In the genomic region with DNA sequence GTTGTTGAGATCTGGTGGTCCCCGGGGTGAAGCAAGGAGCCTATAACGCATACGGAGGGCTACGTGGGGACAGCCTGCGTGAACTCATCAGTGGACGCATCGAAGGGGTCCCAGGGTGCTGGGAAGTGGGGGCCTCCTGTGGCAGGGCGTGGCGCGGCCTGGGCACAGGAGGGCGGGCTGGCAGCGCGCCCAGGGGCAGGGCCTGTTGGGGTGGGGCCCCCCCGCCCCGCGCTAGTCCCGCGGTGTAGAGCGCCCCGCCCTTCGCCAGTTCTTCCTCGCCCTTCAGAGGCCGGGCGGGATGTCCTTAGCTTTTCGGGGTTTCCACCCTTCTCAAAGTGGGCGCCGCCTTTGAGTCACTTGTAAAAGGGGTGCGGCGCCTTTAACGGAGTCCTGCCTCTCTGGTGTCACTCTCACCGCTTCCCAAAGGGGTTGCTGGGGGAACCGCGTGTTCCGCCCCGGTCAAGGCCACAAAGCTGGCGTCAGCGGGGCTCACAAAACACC, we compare ENCODE assay signal across 8 cellular contexts. TPM values are rescaled to one million over a fixed set of nuclear protein-coding genes. Genes with fewer than 3 reads are reported as not detected.
A peak's percentile ranks its signal among the peaks of the same experiment; 100 is the strongest.
DNase-seq lines count a peak whose midpoint lies in the region; ATAC-seq and TF ChIP-seq lines count a peak whose summit lies in the region.

No MANE protein-coding gene starts in this region.

- peak overlapping the region; percentile 70 to 86 for H3K9ac ChIP-seq in duodenal mucosa (ENCODE audit: low read depth in 1 of 2, low read length in 2 of 2)

- peak; percentile 52 for ATAC-seq in HG02870 (IDR thresholded peaks at IDR 0.05; ENCODE audit: unreplicated experiment)

- no peak for TF ChIP-seq CTCF in mesothelial cell of epicardium (IDR thresholded peaks at IDR 0.05; ENCODE audit: unreplicated experiment)

- peaks cover 24% of the 10 kb centered on the region for H3K4me1 Mint-ChIP-seq in activated CD4-positive, alpha-beta T cell treated with anti-CD3 and anti-CD28 coated beads, Interleukin-2, amount 10 ng/mL, durations not matched to agents 24 days and 14 days
- peaks cover 12% of the 10 kb centered on the region for H3K4me1 Mint-ChIP-seq in mesothelial cell of epicardium

- intact Hi-C loops in activated CD4-positive, alpha-beta T cell treated with anti-CD3 and anti-CD28 coated beads, Interleukin-2, amount 10 ng/mL, durations not matched to agents 24 days and 14 days (cut with micrococcal nuclease) = loop anchor here (2.0 kb wide), 1 partner anchor 18 kb away; no protein-coding TSS in a partner anchor

- H3K36me3 Mint-ChIP-seq in activated CD4-positive, alpha-beta T cell treated with anti-CD3 and anti-CD28 coated beads, Interleukin-2, amount 10 ng/mL, durations not matched to agents 24 days and 14 days (ENCODE audit: low read depth) = peaks cover 26% of the 10 kb centered on the region
- peaks cover 20% of the 10 kb centered on the region for H3K36me3 Mint-ChIP-seq in mesothelial cell of epicardium

- H3K9me3 Mint-ChIP-seq in activated CD4-positive, alpha-beta T cell treated with anti-CD3 and anti-CD28 coated beads, Interleukin-2, amount 10 ng/mL, durations not matched to agents 24 days and 14 days = no peaks in the 10 kb centered on the region
- H3K9me3 Mint-ChIP-seq in mesothelial cell of epicardium = peaks cover 10% of the 10 kb centered on the region

- H3K27me3 Mint-ChIP-seq in activated CD4-positive, alpha-beta T cell treated with anti-CD3 and anti-CD28 coated beads, Interleukin-2, amount 10 ng/mL, durations not matched to agents 24 days and 14 days = no peaks in the 10 kb centered on the region
- H3K27me3 Mint-ChIP-seq in mesothelial cell of epicardium (ENCODE audit: low read depth) = peaks cover 10% of the 10 kb centered on the region

- H3K36me3 ChIP-seq in duodenal mucosa (ENCODE audit: control insufficient read depth in 1 of 2, insufficient read depth in 2 of 2, low read length in 2 of 2) = peaks cover 5 to 17% of the 10 kb centered on the region in 2 donors

- peak overlapping the region; percentile 91 for H3K27ac Mint-ChIP-seq in activated CD4-positive, alpha-beta T cell treated with anti-CD3 and anti-CD28 coated beads, Interleukin-2, amount 10 ng/mL, durations not matched to agents 24 days and 14 days
- H3K27ac Mint-ChIP-seq in mesothelial cell of epicardium = peak overlapping the region; percentile 53

- peaks cover 19 to 27% of the 10 kb centered on the region in 2 donors for H3K4me1 ChIP-seq in duodenal mucosa (ENCODE audit: control insufficient read depth in 1 of 2, insufficient read depth in 2 of 2, low read length in 2 of 2)

- DNase-seq in DMS 273 (lab: John Stamatoyannopoulos, UW; ENCODE audit: unreplicated experiment) (peak; percentile 83), DMS 273 treated with DMSO at 0.1 percent for 48 hours (lab: John Stamatoyannopoulos, UW) (no peak), NCI-H2171 treated with DMSO at 0.1 percent for 48 hours (lab: John Stamatoyannopoulos, UW) (peak; percentile 57), mesothelial cell of epicardium (ENCODE audit: low spot score in 2 of 2, unreplicated experiment in 2 of 2) (no peak)
- DNase-seq in activated CD4-positive, alpha-beta T cell treated with anti-CD3 and anti-CD28 coated beads, Interleukin-2, amount 10 ng/mL, durations not matched to agents 24 days and 14 days = peak; percentile 89
- DNase-seq in stimulated activated naive CD4-positive, alpha-beta T cell treated with Interleukin-2 at 50 U/mL for 16 hours (lab: John Stamatoyannopoulos, UW) = peak; percentile 70

- peak overlapping the region; percentile 81 for H3K27ac ChIP-seq in duodenal mucosa (ENCODE audit: low read depth, low read length)

- no peaks in the 10 kb centered on the region for H3K9me3 ChIP-seq in duodenal mucosa (ENCODE audit: control insufficient read depth in 1 of 2, low read length in 2 of 2)

- H3K4me3 Mint-ChIP-seq in activated CD4-positive, alpha-beta T cell treated with anti-CD3 and anti-CD28 coated beads, Interleukin-2, amount 10 ng/mL, durations not matched to agents 24 days and 14 days = peak overlapping the region; percentile 90
- H3K4me3 Mint-ChIP-seq in mesothelial cell of epicardium = peak overlapping the region; percentile 73

- H3K27me3 ChIP-seq in duodenal mucosa (ENCODE audit: control insufficient read depth in 1 of 2, insufficient read depth in 2 of 2, low read length in 2 of 2) = no peaks in the 10 kb centered on the region

- peak overlapping the region; percentile 68 to 81 for H3K4me3 ChIP-seq in duodenal mucosa (ENCODE audit: low read depth in 1 of 2, low read length in 2 of 2)

RNA-seq across cellular contexts. Expression of a gene that starts 0.6 kb away (rescaled TPM):
- total RNA-seq in activated CD4-positive, alpha-beta T cell treated with anti-CD3 and anti-CD28 coated beads, Interleukin-2, amount 10 ng/mL, durations not matched to agents 24 days and 14 days = 84.4 and 91.4 TPM in 2 replicates
- total RNA-seq in mesothelial cell of epicardium = 37.5 to 38.1 TPM (median 37.8 TPM) in 3 replicates

RNA-seq across cellular contexts. Expression of a gene that starts 9.8 kb away (rescaled TPM):
- total RNA-seq in activated CD4-positive, alpha-beta T cell treated with anti-CD3 and anti-CD28 coated beads, Interleukin-2, amount 10 ng/mL, durations not matched to agents 24 days and 14 days = 0.96 and 1.1 TPM in 2 replicates
- 6.3 to 7.1 TPM (median 6.4 TPM) in 3 replicates for total RNA-seq in mesothelial cell of epicardium

RNA-seq across cellular contexts. Expression of a gene that starts 13.8 kb away (rescaled TPM):
- 21.9 and 22.7 TPM in 2 replicates for total RNA-seq in activated CD4-positive, alpha-beta T cell treated with anti-CD3 and anti-CD28 coated beads, Interleukin-2, amount 10 ng/mL, durations not matched to agents 24 days and 14 days
- total RNA-seq in mesothelial cell of epicardium = 11.9 to 13.5 TPM (median 13.4 TPM) in 3 replicates

RNA-seq across cellular contexts. Expression of a gene that starts 27.7 kb away (rescaled TPM):
- 4.9 and 5.3 TPM in 2 replicates for total RNA-seq in activated CD4-positive, alpha-beta T cell treated with anti-CD3 and anti-CD28 coated beads, Interleukin-2, amount 10 ng/mL, durations not matched to agents 24 days and 14 days
- total RNA-seq in mesothelial cell of epicardium = 0.27 to 0.33 TPM (median 0.32 TPM) in 3 replicates

RNA-seq across cellular contexts. Expression of a gene that starts 48.8 kb away (rescaled TPM):
- 24.7 TPM in 2 replicates for total RNA-seq in activated CD4-positive, alpha-beta T cell treated with anti-CD3 and anti-CD28 coated beads, Interleukin-2, amount 10 ng/mL, durations not matched to agents 24 days and 14 days
- 16.4 to 18.2 TPM (median 17.2 TPM) in 3 replicates for total RNA-seq in mesothelial cell of epicardium

Comparison
In these comparisons a context has a peak if more than half of its experiments do, and no peak if none do; other contexts are left out.
1. DNase-seq: peak in DMS 273 (single experiment), NCI-H2171 treated with DMSO at 0.1 percent for 48 hours (single experiment), activated CD4-positive, alpha-beta T cell treated with anti-CD3 and anti-CD28 coated beads, Interleukin-2, amount 10 ng/mL, durations not matched to agents 24 days and 14 days (single experiment) and stimulated activated naive CD4-positive, alpha-beta T cell treated with Interleukin-2 at 50 U/mL for 16 hours (single experiment); none in DMS 273 treated with DMSO at 0.1 percent for 48 hours (single experiment) and mesothelial cell of epicardium (0 of 2).